Comparison of ENCODE assay signal across 11 cellular contexts in the genomic region with DNA sequence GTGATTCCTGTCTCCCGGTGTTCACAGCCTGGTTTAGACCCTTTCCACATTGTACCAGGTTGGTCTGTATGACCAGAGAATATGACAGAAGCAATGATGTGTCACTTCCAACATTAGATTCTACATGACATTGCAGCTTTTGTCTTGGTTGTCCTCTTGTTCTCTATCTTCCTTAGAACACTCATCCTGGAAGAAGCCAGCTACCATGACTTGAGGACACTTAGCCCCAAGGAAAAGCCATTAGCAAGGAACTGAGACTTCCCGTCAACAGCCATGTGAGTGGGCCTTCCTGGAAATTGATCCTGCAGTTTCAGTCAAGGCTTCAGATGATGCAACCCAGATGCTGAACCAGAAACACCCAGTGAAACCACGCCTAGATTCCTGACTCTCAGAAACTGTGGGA.
DNase-seq lines count a peak whose midpoint lies in the region; ATAC-seq, FAIRE-seq and TF ChIP-seq lines count a peak whose summit lies in the region.
"Had no signal": no experiment of that assay in that cellular context is flagged by ENCODE, and none has a peak within 500 bp of the region (broad histone marks: within the 10 kb centered on the region; RNA-seq: fewer than 3 reads in every experiment).

No MANE protein-coding gene starts in this region.

- H3K4me3 Mint-ChIP-seq in astrocyte (ENCODE audit: unreplicated experiment) (no peak overlapping the region), type B pancreatic cell (no peak overlapping the region)

- no peak overlapping the region for H3K4me2 ChIP-seq in astrocyte (ENCODE audit: low read length)

- H3K27me3 Mint-ChIP-seq in astrocyte (ENCODE audit: low read depth, unreplicated experiment) (no peaks in the 10 kb centered on the region), type B pancreatic cell (no peaks in the 10 kb centered on the region)

- H3K9me3 ChIP-seq in right atrium auricular region (no peaks in the 10 kb centered on the region), astrocyte (ENCODE audit: insufficient read depth, low read depth, low read length) (no peaks in the 10 kb centered on the region), MG63 (no peaks in the 10 kb centered on the region)
- H3K9me3 ChIP-seq: thoracic aorta had no signal

- H3K4me1 Mint-ChIP-seq in astrocyte (ENCODE audit: low read depth, unreplicated experiment) = peaks cover 9% of the 10 kb centered on the region
- H3K4me1 Mint-ChIP-seq in type B pancreatic cell (ENCODE audit: unreplicated experiment) = peaks cover 8% of the 10 kb centered on the region

- H3K79me2 ChIP-seq in astrocyte (ENCODE audit: insufficient read depth, low read length) = no peaks in the 10 kb centered on the region

- H3K4me3 ChIP-seq in right atrium auricular region (no peak overlapping the region), astrocyte (ENCODE audit: insufficient read depth, low read depth, low read length) (no peak overlapping the region), MG63 (no peak overlapping the region)
- H3K4me3 ChIP-seq: thoracic aorta had no signal

- H3K9me3 Mint-ChIP-seq in astrocyte (ENCODE audit: unreplicated experiment) = no peaks in the 10 kb centered on the region
- peaks cover 5% of the 10 kb centered on the region for H3K9me3 Mint-ChIP-seq in type B pancreatic cell

- H2AFZ ChIP-seq in astrocyte (ENCODE audit: low read depth, low read length) = peak overlapping the region; percentile 38

- no peaks in the 10 kb centered on the region for H4K20me1 ChIP-seq in astrocyte (ENCODE audit: insufficient read depth, low read length)

- H3K27ac ChIP-seq in right atrium auricular region (peak overlapping the region in 1 of 2 donors; percentile 12), astrocyte (ENCODE audit: low read depth, low read length) (no peak overlapping the region)
- H3K27ac ChIP-seq: thoracic aorta had no signal

- no peak for TF ChIP-seq CTCF in right atrium auricular region (IDR thresholded peaks at IDR 0.05)
- TF ChIP-seq CTCF in astrocyte (IDR thresholded peaks at IDR 0.05; ENCODE audit: insufficient read depth, low read depth, low read length) = no peak
- TF ChIP-seq CTCF in type B pancreatic cell (conservative IDR thresholded peaks at IDR 0.05) = no peak

- H3K36me3 Mint-ChIP-seq in astrocyte (ENCODE audit: low read depth, unreplicated experiment) (peaks cover 4% of the 10 kb centered on the region), type B pancreatic cell (no peaks in the 10 kb centered on the region)

- H3K36me3 ChIP-seq in right atrium auricular region = no peaks in the 10 kb centered on the region
- no peaks in the 10 kb centered on the region for H3K36me3 ChIP-seq in astrocyte (ENCODE audit: insufficient read depth, low read length)
- no peaks in the 10 kb centered on the region for H3K36me3 ChIP-seq in MG63
- H3K36me3 ChIP-seq: thoracic aorta had no signal

- FAIRE-seq in astrocyte (lab: Jason Lieb, UNC) = no peak

- intact Hi-C loops in Right ventricle myocardium inferior (cut with DNase I) (no loop called here), left ventricle myocardium superior (cut with micrococcal nuclease) (no loop called here)

- H3K9ac ChIP-seq in astrocyte (ENCODE audit: low read length) = no peak overlapping the region

- H3K4me1 ChIP-seq in right atrium auricular region (no peaks in the 10 kb centered on the region), astrocyte (ENCODE audit: insufficient read depth, low read length) (no peaks in the 10 kb centered on the region)

- peak; percentile 77 for ATAC-seq in Right ventricle myocardium inferior
- peak; percentile 73 for ATAC-seq in left ventricle myocardium superior

- no peaks in the 10 kb centered on the region for H3K27me3 ChIP-seq in right atrium auricular region
- H3K27me3 ChIP-seq in astrocyte (ENCODE audit: insufficient read depth, low read length) = no peaks in the 10 kb centered on the region
- H3K27me3 ChIP-seq in MG63 = no peaks in the 10 kb centered on the region

- H3K27ac Mint-ChIP-seq in astrocyte (ENCODE audit: unreplicated experiment) (peak overlapping the region; percentile 99), type B pancreatic cell (peak overlapping the region; percentile 92)

- no peak for DNase-seq in Right ventricle myocardium inferior (ENCODE audit: missing footprints)
- no peak for DNase-seq in right atrium auricular region (ENCODE audit: low spot score)
- DNase-seq in astrocyte (ENCODE audit: low read depth) = peak; percentile 63
- no peak for DNase-seq in left ventricle myocardium superior
- no peak for DNase-seq in type B pancreatic cell (ENCODE audit: extremely low spot score, unreplicated experiment)
- no peak for DNase-seq in putamen (ENCODE audit: low spot score)
- no peak for DNase-seq in MG63
- DNase-seq in NCI-H1417 (lab: John Stamatoyannopoulos, UW) = no peak
- DNase-seq: activated effector memory CD4-positive, alpha-beta T cell treated with Interleukin-2 at 50 U/mL for 16 hours; NCI-H1694 had no signal
